In genomic region chr15:29795610-29796009, GRCh38 we compare ENCODE assay signal across 1 cellular context.
TF ChIP-seq lines count a peak whose summit lies in the region.

No MANE protein-coding gene starts in this region.

TF ChIP-seq in IMR-90, 13 proteins besides CTCF, POLR2A, EP300 and RAD21 (continued from another document):
- TF ChIP-seq ELK1 (IDR thresholded peaks at IDR 0.05; ENCODE audit: borderline replicate concordance, low read depth, low read length) (no peak), FOS (IDR thresholded peaks at IDR 0.05; ENCODE audit: low read depth, low read length) (no peak), CEBPB (IDR thresholded peaks at IDR 0.05; ENCODE audit: low read depth, low read length) (no peak), MAFK (IDR thresholded peaks at IDR 0.05; ENCODE audit: low read depth, low read length) (no peak), RCOR1 (IDR thresholded peaks at IDR 0.05; ENCODE audit: insufficient replicate concordance, low read length) (no peak)
- TF ChIP-seq, protein P1, sequence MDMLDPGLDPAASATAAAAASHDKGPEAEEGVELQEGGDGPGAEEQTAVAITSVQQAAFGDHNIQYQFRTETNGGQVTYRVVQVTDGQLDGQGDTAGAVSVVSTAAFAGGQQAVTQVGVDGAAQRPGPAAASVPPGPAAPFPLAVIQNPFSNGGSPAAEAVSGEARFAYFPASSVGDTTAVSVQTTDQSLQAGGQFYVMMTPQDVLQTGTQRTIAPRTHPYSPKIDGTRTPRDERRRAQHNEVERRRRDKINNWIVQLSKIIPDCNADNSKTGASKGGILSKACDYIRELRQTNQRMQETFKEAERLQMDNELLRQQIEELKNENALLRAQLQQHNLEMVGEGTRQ (IDR thresholded peaks at IDR 0.05; ENCODE audit: low read depth, low read length), result no peak
